ENCODE assay signal across 11 cellular contexts in genomic region chr16:50251375-50252081, GRCh38. TPM values are rescaled to one million over a fixed set of nuclear protein-coding genes. Genes with fewer than 3 reads are reported as not detected.
A peak's percentile ranks its signal among the peaks of the same experiment; 100 is the strongest.
DNase-seq lines count a peak whose midpoint lies in the region; TF ChIP-seq lines count a peak whose summit lies in the region.
"Had no signal": no experiment of that assay in that cellular context is flagged by ENCODE, and none has a peak within 500 bp of the region (broad histone marks: within the 10 kb centered on the region; RNA-seq: fewer than 3 reads in every experiment).

No MANE protein-coding gene starts in this region.

- peaks cover 24% of the 10 kb centered on the region for H3K4me1 Mint-ChIP-seq in chondrocyte (ENCODE audit: low read depth)

- 53 to 73% methylated on average over 4 to 12 of the region's 15 CpGs for WGBS in esophagus squamous epithelium, 2 donors

- peaks cover 31% of the 10 kb centered on the region for H3K4me1 ChIP-seq in BLaER1
- peaks cover 0 to 27% (median 3%) of the 10 kb centered on the region in 3 donors for H3K4me1 ChIP-seq in esophagus squamous epithelium

- no peaks in the 10 kb centered on the region for H3K36me3 ChIP-seq in BLaER1
- no peaks in the 10 kb centered on the region for H3K36me3 ChIP-seq in esophagus squamous epithelium
- H3K36me3 ChIP-seq: adrenal gland had no signal

- no peak overlapping the region for H3K27ac ChIP-seq in BLaER1
- no peak overlapping the region for H3K27ac ChIP-seq in esophagus squamous epithelium
- H3K27ac ChIP-seq: adrenal gland had no signal

- no peaks in the 10 kb centered on the region for H3K36me3 Mint-ChIP-seq in chondrocyte (ENCODE audit: low read depth)

- intact Hi-C loops in esophagus squamous epithelium (cut with DNase I): no loop called here

- H3K27ac Mint-ChIP-seq in chondrocyte (ENCODE audit: unreplicated experiment): peak overlapping the region; percentile 93
- H3K27ac Mint-ChIP-seq: nephron progenitor cell had no signal

- H3K9me3 Mint-ChIP-seq in chondrocyte (ENCODE audit: low read depth): peaks cover 3% of the 10 kb centered on the region
- H3K9me3 Mint-ChIP-seq: nephron progenitor cell had no signal

- H3K4me3 Mint-ChIP-seq in chondrocyte (ENCODE audit: unreplicated experiment): no peak overlapping the region
- H3K4me3 Mint-ChIP-seq: nephron progenitor cell had no signal

- H4K20me1 ChIP-seq in BLaER1: peaks cover 18% of the 10 kb centered on the region; the same call in 1 of the 2 replicates

- peak; percentile 84 for DNase-seq in HT1080 (ENCODE audit: low read depth)
- DNase-seq in chondrocyte (ENCODE audit: low spot score): peak; percentile 92
- DNase-seq in non-pigmented ciliary epithelial cell (ENCODE audit: low read depth): peak; percentile 68
- DNase-seq in esophagus squamous epithelium (lab: John Stamatoyannopoulos, UW): no peak
- DNase-seq in activated CD4-positive, CD25-positive, alpha-beta regulatory T cell treated with anti-CD3 and anti-CD28 coated beads, Interleukin-2, amount 50 U/mL, for 72 hours: no peak
- no peak for DNase-seq in stimulated activated CD4-positive, alpha-beta T cell treated with anti-CD3 and anti-CD28 coated beads, Interleukin-2, amount 100 ng/mL, for 24 hours
- DNase-seq in NCI-H1417 treated with DMSO at 0.1 percent for 48 hours (lab: John Stamatoyannopoulos, UW): no peak
- DNase-seq: GDM1, nephron progenitor cell had no signal

- H3K4me3 ChIP-seq in BLaER1 (no peak overlapping the region), esophagus squamous epithelium (no peak overlapping the region)
- H3K4me3 ChIP-seq: adrenal gland had no signal

- peaks cover 4% of the 10 kb centered on the region; the same call in 1 of the 2 replicates for H3K27me3 ChIP-seq in BLaER1
- H3K27me3 ChIP-seq in esophagus squamous epithelium: no peaks in the 10 kb centered on the region
- H3K27me3 ChIP-seq: adrenal gland had no signal

- peaks cover 15% of the 10 kb centered on the region for H3K27me3 Mint-ChIP-seq in chondrocyte (ENCODE audit: low read depth)

- no peak overlapping the region for H3K9ac ChIP-seq in BLaER1

- H3K9me3 ChIP-seq in BLaER1: no peaks in the 10 kb centered on the region
- no peaks in the 10 kb centered on the region for H3K9me3 ChIP-seq in esophagus squamous epithelium
- H3K9me3 ChIP-seq: adrenal gland had no signal

- TF ChIP-seq POLR2A in esophagus squamous epithelium (IDR thresholded peaks at IDR 0.05): no peak

- 0 out of 2 replicates have a peak overlapping the region, but pooled peaks have one; percentile 2 for H3K4me2 ChIP-seq in BLaER1

- TF ChIP-seq CTCF in chondrocyte (IDR thresholded peaks at IDR 0.05) (peak; percentile 9), esophagus squamous epithelium (IDR thresholded peaks at IDR 0.05) (no peak)

RNA-seq across cellular contexts. Expression of gene ADCY7, which starts 14.8 kb away (rescaled TPM):
- 38.8 and 53.7 TPM in 2 replicates for total RNA-seq in HT1080 (2014; rRNA removed; shearing (Covaris generic))
- polyA plus RNA-seq in HT1080 (2015; cell fraction: cytosol; rRNA removed): 19.7 and 29.7 TPM in 2 replicates
- polyA plus RNA-seq in HT1080 (2015; cell fraction: nucleus; rRNA removed): 62.0 and 79.5 TPM in 2 replicates
- total RNA-seq in chondrocyte (8.8 to 11.8 TPM (median 9.1 TPM) in 3 replicates), esophagus squamous epithelium (10 to 100 TPM; 21.2 to 23.9 (median 23.3) TPM)

Comparison
In these comparisons a context has a peak if more than half of its experiments do, and no peak if none do; other contexts are left out.
1. DNase-seq: peak in HT1080 (single experiment), chondrocyte (single experiment) and non-pigmented ciliary epithelial cell (single experiment); none in esophagus squamous epithelium (single experiment), activated CD4-positive, CD25-positive, alpha-beta regulatory T cell treated with anti-CD3 and anti-CD28 coated beads, Interleukin-2, amount 50 U/mL, for 72 hours (single experiment), stimulated activated CD4-positive, alpha-beta T cell treated with anti-CD3 and anti-CD28 coated beads, Interleukin-2, amount 100 ng/mL, for 24 hours (0 of 2) and NCI-H1417 treated with DMSO at 0.1 percent for 48 hours (single experiment).